ENCODE assay signal across 1 cellular context in the genomic region with DNA sequence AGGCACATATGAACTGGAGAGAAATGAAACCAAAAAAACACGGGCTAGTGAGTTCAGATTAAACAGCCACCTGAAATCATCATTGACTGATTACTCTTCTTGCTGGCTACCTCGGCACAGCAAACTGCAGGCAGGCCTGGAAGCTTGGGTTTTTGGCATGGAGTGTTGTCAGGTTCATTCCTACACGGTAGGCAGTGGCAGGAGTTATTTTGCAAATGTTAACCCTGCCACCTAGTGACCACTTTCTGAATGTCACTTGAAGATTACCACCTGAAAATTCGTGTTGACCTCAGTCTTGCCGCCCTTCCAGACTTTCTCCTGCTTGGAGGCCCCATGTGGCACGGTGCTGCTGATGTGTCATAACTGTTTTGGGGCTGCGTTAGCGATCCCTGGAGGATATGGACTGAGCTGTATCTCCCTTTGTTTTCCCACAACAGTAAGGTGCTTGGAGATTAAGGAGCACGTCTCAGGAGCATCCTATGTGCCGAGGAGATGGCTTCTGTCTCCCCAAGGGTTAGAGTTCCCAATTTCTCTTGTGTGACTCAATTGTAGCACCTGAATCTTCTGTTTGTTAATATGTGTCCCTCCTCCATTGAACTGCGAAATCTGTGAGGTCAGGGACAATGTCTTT.
TF ChIP-seq lines count a peak whose summit lies in the region.

No MANE protein-coding gene starts in this region.

TF ChIP-seq in SK-N-SH treated with all-trans-retinoic acid at 6 μM for 48 hours, 23 proteins besides CTCF, POLR2A, EP300 and RAD21 (continued from another document):
- TF ChIP-seq, protein P1, sequence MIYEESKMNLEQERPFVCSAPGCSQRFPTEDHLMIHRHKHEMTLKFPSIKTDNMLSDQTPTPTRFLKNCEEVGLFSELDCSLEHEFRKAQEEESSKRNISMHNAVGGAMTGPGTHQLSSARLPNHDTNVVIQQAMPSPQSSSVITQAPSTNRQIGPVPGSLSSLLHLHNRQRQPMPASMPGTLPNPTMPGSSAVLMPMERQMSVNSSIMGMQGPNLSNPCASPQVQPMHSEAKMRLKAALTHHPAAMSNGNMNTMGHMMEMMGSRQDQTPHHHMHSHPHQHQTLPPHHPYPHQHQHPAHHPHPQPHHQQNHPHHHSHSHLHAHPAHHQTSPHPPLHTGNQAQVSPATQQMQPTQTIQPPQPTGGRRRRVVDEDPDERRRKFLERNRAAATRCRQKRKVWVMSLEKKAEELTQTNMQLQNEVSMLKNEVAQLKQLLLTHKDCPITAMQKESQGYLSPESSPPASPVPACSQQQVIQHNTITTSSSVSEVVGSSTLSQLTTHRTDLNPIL (CRISPR knock-in tag; IDR thresholded peaks at IDR 0.05; ENCODE audit: low read depth) = no peak
- TF ChIP-seq ISL1 (CRISPR knock-in tag; IDR thresholded peaks at IDR 0.05) = no peak
- no peak for TF ChIP-seq OSR1 (CRISPR knock-in tag; IDR thresholded peaks at IDR 0.05)
